ENCODE assay signal across 8 cellular contexts in genomic region chr22:25448435-25449051, GRCh38.
DNase-seq lines count a peak whose midpoint lies in the region; ATAC-seq and TF ChIP-seq lines count a peak whose summit lies in the region.

No MANE protein-coding gene starts in this region.

- H2AFZ ChIP-seq in smooth muscle cell (ENCODE audit: low read depth), result peak overlapping the region; percentile 83

- no peaks in the 10 kb centered on the region for H3K27me3 ChIP-seq in smooth muscle cell (ENCODE audit: low read depth)

- peaks cover 6% of the 10 kb centered on the region for H3K4me1 ChIP-seq in smooth muscle cell (ENCODE audit: low read depth)

- no peaks in the 10 kb centered on the region for H3K9me3 ChIP-seq in smooth muscle cell (replicated peaks; ENCODE audit: low read depth)

- peak overlapping the region; percentile 77 for H3K4me3 ChIP-seq in smooth muscle cell

- H3K4me2 ChIP-seq in smooth muscle cell, result peak overlapping the region; percentile 90

- ATAC-seq in GM18502 (IDR thresholded peaks at IDR 0.05; ENCODE audit: poor library complexity, unreplicated experiment), result peak; percentile 43

- peaks cover 46% of the 10 kb centered on the region for H4K20me1 ChIP-seq in smooth muscle cell (ENCODE audit: low read depth)

- no peaks in the 10 kb centered on the region for H3F3A ChIP-seq in smooth muscle cell (ENCODE audit: low read depth)

- H3K27ac ChIP-seq in smooth muscle cell (ENCODE audit: low read depth), result peak overlapping the region; percentile 44

- H3K36me3 ChIP-seq in smooth muscle cell (ENCODE audit: low read depth), result no peaks in the 10 kb centered on the region

- 4% methylated on average over 15 of the region's 16 CpGs for WGBS in smooth muscle cell (ENCODE audit: low lambda C conversion rate)

- H3K79me2 ChIP-seq in smooth muscle cell (ENCODE audit: low read depth), result peaks cover 56% of the 10 kb centered on the region

- H3K9ac ChIP-seq in smooth muscle cell (ENCODE audit: low read depth), result peak overlapping the region; percentile 67

- DNase-seq in AG08395 (ENCODE audit: low spot score) (peak; percentile 11), M059J (ENCODE audit: low read depth) (peak; percentile 13), astrocyte of the hippocampus (ENCODE audit: low read depth, low spot score) (peak; percentile 28), iPS-NIHi11 (ENCODE audit: low spot score) (peak; percentile 35), smooth muscle cell (lab: John Stamatoyannopoulos, UW; ENCODE audit: unreplicated experiment) (no peak), NCI-H2196 (lab: John Stamatoyannopoulos, UW; ENCODE audit: unreplicated experiment) (no peak), DMS114 treated with DMSO at 0.1 percent for 48 hours (lab: John Stamatoyannopoulos, UW; ENCODE audit: unreplicated experiment) (no peak)

- TF ChIP-seq CTCF in smooth muscle cell (IDR thresholded peaks at IDR 0.05; ENCODE audit: borderline replicate concordance, insufficient read depth, poor library complexity, severe bottlenecking), result no peak

Comparison
In these comparisons a context has a peak if more than half of its experiments do, and no peak if none do; other contexts are left out.
1. DNase-seq: peak in AG08395 (single experiment), M059J (single experiment), astrocyte of the hippocampus (single experiment) and iPS-NIHi11 (single experiment); none in smooth muscle cell (single experiment), NCI-H2196 (single experiment) and DMS114 treated with DMSO at 0.1 percent for 48 hours (single experiment).